16 cellular contexts compared by ENCODE assay signal in the genomic region with DNA sequence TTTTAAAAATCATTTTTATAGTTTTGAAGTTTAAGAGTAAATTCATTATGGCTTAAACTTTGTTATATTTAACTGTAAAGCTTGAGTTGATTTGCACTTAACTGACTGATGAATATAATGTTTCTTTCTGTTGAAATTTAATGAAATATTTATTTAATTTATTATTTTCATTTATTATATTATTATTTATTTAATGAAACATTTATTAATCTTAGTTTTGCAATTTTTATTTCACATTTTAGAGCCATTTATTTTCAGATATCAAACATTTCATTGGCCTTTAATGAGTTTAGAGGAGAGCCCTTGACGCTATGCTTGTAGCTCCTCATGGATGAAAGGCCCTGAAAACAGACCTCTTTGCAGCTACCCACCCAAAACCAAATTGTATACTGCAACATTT.
DNase-seq lines count a peak whose midpoint lies in the region; ATAC-seq, FAIRE-seq and TF ChIP-seq lines count a peak whose summit lies in the region.
"Had no signal": no experiment of that assay in that cellular context is flagged by ENCODE, and none has a peak within 500 bp of the region (broad histone marks: within the 10 kb centered on the region; RNA-seq: fewer than 3 reads in every experiment).

No MANE protein-coding gene starts in this region.

- H3K4me3 ChIP-seq in neural cell (ENCODE audit: low read length), result no peak overlapping the region
- H3K4me3 ChIP-seq: BLaER1 had no signal

- no peak for TF ChIP-seq RAD21 in neural cell (conservative IDR thresholded peaks at IDR 0.05)

- no peak for TF ChIP-seq EP300 in neural cell (conservative IDR thresholded peaks at IDR 0.05; ENCODE audit: poor library complexity, severe bottlenecking)

- no peak for ATAC-seq in HG02642 (IDR thresholded peaks at IDR 0.05; ENCODE audit: poor library complexity, unreplicated experiment)
- ATAC-seq: CD8-positive, alpha-beta T cell had no signal

- no peak for TF ChIP-seq CTCF in neural cell (IDR thresholded peaks at IDR 0.05; ENCODE audit: poor library complexity, severe bottlenecking)

- H3K9me3 ChIP-seq in neural cell (ENCODE audit: low read length), result no peaks in the 10 kb centered on the region
- H3K9me3 ChIP-seq: BLaER1, Caco-2 had no signal

- no peaks in the 10 kb centered on the region for H4K20me1 ChIP-seq in neural cell (ENCODE audit: insufficient read depth)
- H4K20me1 ChIP-seq: BLaER1 had no signal

- no peaks in the 10 kb centered on the region for H3K27me3 ChIP-seq in neural cell (ENCODE audit: insufficient read depth, low read depth, low read length)
- H3K27me3 ChIP-seq: BLaER1 had no signal

- H2AFZ ChIP-seq in neural cell (ENCODE audit: low read depth, low read length), result no peak overlapping the region

- H3K79me2 ChIP-seq in neural cell (replicated peaks; ENCODE audit: insufficient read depth, low read length), result no peaks in the 10 kb centered on the region

- H3K27ac ChIP-seq in neural cell (ENCODE audit: low read length), result peak overlapping the region; percentile 94
- H3K27ac ChIP-seq: BLaER1, C4-2B had no signal

- H3K36me3 ChIP-seq in neural cell (ENCODE audit: insufficient read depth, low read length), result no peaks in the 10 kb centered on the region
- H3K36me3 ChIP-seq: BLaER1 had no signal

- H3K9me2 ChIP-seq in neural cell (ENCODE audit: insufficient read depth, low read length), result no peaks in the 10 kb centered on the region

- H3F3A ChIP-seq in neural cell (ENCODE audit: insufficient read depth, low read length, poor library complexity, severe bottlenecking), result peaks cover 18% of the 10 kb centered on the region

- H3K4me2 ChIP-seq in neural cell (ENCODE audit: low read length), result no peak overlapping the region
- H3K4me2 ChIP-seq: BLaER1 had no signal

- no peak overlapping the region for H3K9ac ChIP-seq in neural cell (ENCODE audit: low read length)
- H3K9ac ChIP-seq: BLaER1 had no signal

- FAIRE-seq in G401.6 (lab: Jason Lieb, UNC) (peak; percentile 13), endometrium (lab: Jason Lieb, UNC) (peak; percentile 67)
- FAIRE-seq: GM12892 had no signal

- DNase-seq in dedifferentiated amniotic fluid mesenchymal stem cell (ENCODE audit: extremely low spot score), result no peak
- DNase-seq in activated CD4-positive, alpha-beta T cell treated with anti-CD3 and anti-CD28 coated beads for 1 hour, result no peak
- DNase-seq: Caco-2; CD4-positive, CD25-positive, alpha-beta regulatory T cell; CD8-positive, alpha-beta T cell; DMS153; GOT3; H7; HCEC 1CT had no signal

TF ChIP-seq in neural cell, 6 proteins besides CTCF, POLR2A, EP300 and RAD21:
- TF ChIP-seq SMC3 (conservative IDR thresholded peaks at IDR 0.05; ENCODE audit: poor library complexity), result no peak
- no peak for TF ChIP-seq TAF1 (IDR thresholded peaks at IDR 0.05; ENCODE audit: low read depth)
- TF ChIP-seq, protein P1, sequence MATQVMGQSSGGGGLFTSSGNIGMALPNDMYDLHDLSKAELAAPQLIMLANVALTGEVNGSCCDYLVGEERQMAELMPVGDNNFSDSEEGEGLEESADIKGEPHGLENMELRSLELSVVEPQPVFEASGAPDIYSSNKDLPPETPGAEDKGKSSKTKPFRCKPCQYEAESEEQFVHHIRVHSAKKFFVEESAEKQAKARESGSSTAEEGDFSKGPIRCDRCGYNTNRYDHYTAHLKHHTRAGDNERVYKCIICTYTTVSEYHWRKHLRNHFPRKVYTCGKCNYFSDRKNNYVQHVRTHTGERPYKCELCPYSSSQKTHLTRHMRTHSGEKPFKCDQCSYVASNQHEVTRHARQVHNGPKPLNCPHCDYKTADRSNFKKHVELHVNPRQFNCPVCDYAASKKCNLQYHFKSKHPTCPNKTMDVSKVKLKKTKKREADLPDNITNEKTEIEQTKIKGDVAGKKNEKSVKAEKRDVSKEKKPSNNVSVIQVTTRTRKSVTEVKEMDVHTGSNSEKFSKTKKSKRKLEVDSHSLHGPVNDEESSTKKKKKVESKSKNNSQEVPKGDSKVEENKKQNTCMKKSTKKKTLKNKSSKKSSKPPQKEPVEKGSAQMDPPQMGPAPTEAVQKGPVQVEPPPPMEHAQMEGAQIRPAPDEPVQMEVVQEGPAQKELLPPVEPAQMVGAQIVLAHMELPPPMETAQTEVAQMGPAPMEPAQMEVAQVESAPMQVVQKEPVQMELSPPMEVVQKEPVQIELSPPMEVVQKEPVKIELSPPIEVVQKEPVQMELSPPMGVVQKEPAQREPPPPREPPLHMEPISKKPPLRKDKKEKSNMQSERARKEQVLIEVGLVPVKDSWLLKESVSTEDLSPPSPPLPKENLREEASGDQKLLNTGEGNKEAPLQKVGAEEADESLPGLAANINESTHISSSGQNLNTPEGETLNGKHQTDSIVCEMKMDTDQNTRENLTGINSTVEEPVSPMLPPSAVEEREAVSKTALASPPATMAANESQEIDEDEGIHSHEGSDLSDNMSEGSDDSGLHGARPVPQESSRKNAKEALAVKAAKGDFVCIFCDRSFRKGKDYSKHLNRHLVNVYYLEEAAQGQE (IDR thresholded peaks at IDR 0.05; ENCODE audit: borderline replicate concordance), result no peak
- no peak for TF ChIP-seq EZH2 (IDR thresholded peaks at IDR 0.05; ENCODE audit: borderline replicate concordance, insufficient read depth, low read length, poor library complexity, severe bottlenecking)
